Comparison of ENCODE assay signal across 9 cellular contexts in the genomic region with DNA sequence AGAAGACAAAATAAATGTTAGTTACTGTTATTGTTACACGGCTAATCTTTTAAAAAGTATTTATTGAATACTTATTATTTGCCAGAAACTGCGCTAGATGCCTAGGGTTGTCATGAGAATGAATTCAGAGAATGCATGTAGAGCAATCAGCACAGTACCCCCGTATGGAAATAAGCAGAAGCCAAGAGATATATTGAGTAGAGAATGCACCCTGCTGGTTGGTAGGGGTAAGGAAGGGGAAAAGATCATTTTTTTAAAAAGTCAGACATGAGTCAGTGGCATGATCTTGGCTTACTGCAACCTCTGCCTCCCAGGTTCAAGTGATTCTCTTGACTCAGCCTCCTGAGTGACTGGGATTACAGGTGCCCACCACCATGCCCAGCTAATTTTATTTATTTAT. TPM values are rescaled to one million over a fixed set of nuclear protein-coding genes. Genes with fewer than 3 reads are reported as not detected.
A peak's percentile ranks its signal among the peaks of the same experiment; 100 is the strongest.
DNase-seq lines count a peak whose midpoint lies in the region; ATAC-seq and TF ChIP-seq lines count a peak whose summit lies in the region.
"Had no signal": no experiment of that assay in that cellular context is flagged by ENCODE, and none has a peak within 500 bp of the region (broad histone marks: within the 10 kb centered on the region; RNA-seq: fewer than 3 reads in every experiment).

No MANE protein-coding gene starts in this region.

- H3K4me3 ChIP-seq in HEK293 (ENCODE audit: low read depth, low read length), result no peak overlapping the region
- no peak overlapping the region for H3K4me3 ChIP-seq in NB4 (ENCODE audit: low read depth, low read length)
- H3K4me3 ChIP-seq in astrocyte of the cerebellum (ENCODE audit: low read depth, low read length), result no peak overlapping the region

- H3K36me3 ChIP-seq in HEK293 (ENCODE audit: control insufficient read depth in 2 of 2, insufficient read depth in 1 of 2, low read length in 2 of 2), result no peaks in the 10 kb centered on the region

- H3K9me3 Mint-ChIP-seq in naive B cell (no peaks in the 10 kb centered on the region), immature natural killer cell (peaks cover 0 to 2% (median 0%) of the 10 kb centered on the region in 6 donors)

- H3K27me3 Mint-ChIP-seq in naive B cell (no peaks in the 10 kb centered on the region), immature natural killer cell (ENCODE audit: low read depth in 3 of 3) (peaks cover 0 to 2% (median 0%) of the 10 kb centered on the region in 3 donors)

- ATAC-seq in naive B cell (ENCODE audit: low read depth in 2 of 2) (peak; percentile 41 to 71), HG03469 (IDR thresholded peaks at IDR 0.05; ENCODE audit: unreplicated experiment) (no peak)

- H3K27ac Mint-ChIP-seq in naive B cell, result no peak overlapping the region
- no peak overlapping the region for H3K27ac Mint-ChIP-seq in immature natural killer cell

- in situ Hi-C loops in astrocyte of the cerebellum (cut with HindIII; ENCODE audit: low sequenced_read_pairs), result no loop called here

- no peak overlapping the region for H3K4me3 Mint-ChIP-seq in naive B cell
- no peak overlapping the region for H3K4me3 Mint-ChIP-seq in immature natural killer cell

- CTCF ChIA-PET in HEK293 (lab: Yijun Ruan, JAX), result interaction anchor here (0.6 to 0.9 kb wide), 2 partner anchors 68 to 281 kb away, joined by 3 to 4 read pairs; no protein-coding TSS in a partner anchor

- DNase-seq in A172 (ENCODE audit: low spot score) (peak; percentile 11), GM03348 (ENCODE audit: low spot score) (peak; percentile 57), NB4 (ENCODE audit: low read depth) (peak; percentile 48), astrocyte of the cerebellum (ENCODE audit: low read depth) (no peak), naive B cell (peak; percentile 20), immature natural killer cell (no peak)

- H3K4me1 Mint-ChIP-seq in naive B cell (peaks cover 0 to 13% (median 0%) of the 10 kb centered on the region in 3 donors), immature natural killer cell (no peaks in the 10 kb centered on the region)

- TF ChIP-seq POLR2A in NB4 (IDR thresholded peaks at IDR 0.05; ENCODE audit: extremely low read depth, insufficient read length), result no peak

- no peak overlapping the region for H3K27ac ChIP-seq in HEK293 (ENCODE audit: extremely low read depth, low read depth, low read length)
- H3K27ac ChIP-seq: epithelial cell of prostate had no signal

- H3K36me3 Mint-ChIP-seq in naive B cell, result no peaks in the 10 kb centered on the region
- H3K36me3 Mint-ChIP-seq in immature natural killer cell, result no peaks in the 10 kb centered on the region

- POLR2A ChIA-PET in HEK293 (lab: Yijun Ruan, JAX), result no interaction called here

- H3K9me3 ChIP-seq in HEK293 (ENCODE audit: control insufficient read depth, insufficient read depth, low read depth, low read length), result no peaks in the 10 kb centered on the region

- no peaks in the 10 kb centered on the region for H3K4me1 ChIP-seq in HEK293 (ENCODE audit: control insufficient read depth, insufficient read depth, low read length)

- TF ChIP-seq CTCF in HEK293 (tag by site-specific recombination; IDR thresholded peaks at IDR 0.05) (no peak; the same call in 1 of the 2 replicates), NB4 (IDR thresholded peaks at IDR 0.05; ENCODE audit: low read depth, low read length) (peak; percentile 6), astrocyte of the cerebellum (IDR thresholded peaks at IDR 0.05; ENCODE audit: low read depth, low read length, missing control alignments) (peak; percentile 20)

TF ChIP-seq in HEK293, 187 proteins besides CTCF, POLR2A, EP300 and RAD21:
- TF ChIP-seq PRDM1 (tag by site-specific recombination; IDR thresholded peaks at IDR 0.05), result no peak
- peak; percentile 27; the same call in 1 of the 2 replicates for TF ChIP-seq ZNF426 (tag by site-specific recombination; IDR thresholded peaks at IDR 0.05)
- TF ChIP-seq, protein P1, sequence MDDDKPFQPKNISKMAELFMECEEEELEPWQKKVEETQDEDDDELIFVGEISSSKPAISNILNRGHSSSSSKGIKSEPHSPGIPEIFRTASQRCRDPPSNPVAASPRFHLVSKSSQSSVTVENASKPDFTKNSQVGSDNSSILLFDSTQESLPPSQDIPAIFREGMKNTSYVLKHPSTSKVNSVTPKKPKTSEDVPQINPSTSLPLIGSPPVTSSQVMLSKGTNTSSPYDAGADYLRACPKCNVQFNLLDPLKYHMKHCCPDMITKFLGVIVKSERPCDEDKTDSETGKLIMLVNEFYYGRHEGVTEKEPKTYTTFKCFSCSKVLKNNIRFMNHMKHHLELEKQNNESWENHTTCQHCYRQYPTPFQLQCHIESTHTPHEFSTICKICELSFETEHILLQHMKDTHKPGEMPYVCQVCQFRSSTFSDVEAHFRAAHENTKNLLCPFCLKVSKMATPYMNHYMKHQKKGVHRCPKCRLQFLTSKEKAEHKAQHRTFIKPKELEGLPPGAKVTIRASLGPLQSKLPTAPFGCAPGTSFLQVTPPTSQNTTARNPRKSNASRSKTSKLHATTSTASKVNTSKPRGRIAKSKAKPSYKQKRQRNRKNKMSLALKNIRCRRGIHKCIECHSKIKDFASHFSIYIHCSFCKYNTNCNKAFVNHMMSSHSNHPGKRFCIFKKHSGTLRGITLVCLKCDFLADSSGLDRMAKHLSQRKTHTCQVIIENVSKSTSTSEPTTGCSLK (tag by site-specific recombination; IDR thresholded peaks at IDR 0.05), result no peak
- 0 out of 2 replicates have a peak, but pooled peaks have one; percentile 33 for TF ChIP-seq ZNF394 (tag by site-specific recombination; IDR thresholded peaks at IDR 0.05; ENCODE audit: borderline replicate concordance)
- TF ChIP-seq ZNF555 (tag by site-specific recombination; conservative IDR thresholded peaks at IDR 0.05), result 0 out of 2 replicates have a peak, but pooled peaks have one; percentile 6
- TF ChIP-seq YY2 (tag by site-specific recombination; IDR thresholded peaks at IDR 0.05), result no peak
- TF ChIP-seq ZNF654 (tag by site-specific recombination; IDR thresholded peaks at IDR 0.05; ENCODE audit: low read depth), result peak; percentile 59

RNA-seq across cellular contexts. Expression of a gene that starts 13.1 kb away (rescaled TPM):
- 0.05 and 0.10 TPM in 2 replicates for total RNA-seq in A172 (2014; rRNA removed; shearing (Covaris generic))
- polyA plus RNA-seq in naive B cell (ENCODE audit: low read depth in 6 of 6), result not detected
- polyA plus RNA-seq in immature natural killer cell, result under 1 TPM in 2 of 3 donors, not detected in 1; 0.20 to 0.32 TPM

Comparison
In these comparisons a context has a peak if more than half of its experiments do, and no peak if none do; other contexts are left out.
1. DNase-seq: peak in A172 (single experiment), GM03348 (single experiment), NB4 (single experiment) and naive B cell (single experiment); none in astrocyte of the cerebellum (single experiment) and immature natural killer cell (0 of 3).